In genomic region chrX:65932173-65933084, GRCh38 we compare ENCODE assay signal across 10 cellular contexts.
A peak's percentile ranks its signal among the peaks of the same experiment; 100 is the strongest.
DNase-seq lines count a peak whose midpoint lies in the region; ATAC-seq and TF ChIP-seq lines count a peak whose summit lies in the region.
"Had no signal": no experiment of that assay in that cellular context is flagged by ENCODE, and none has a peak within 500 bp of the region (broad histone marks: within the 10 kb centered on the region; RNA-seq: fewer than 3 reads in every experiment).

No MANE protein-coding gene starts in this region.

- DNase-seq in activated naive CD4-positive, alpha-beta T cell treated with anti-CD3 and anti-CD28 coated beads for 36 hours = peak; percentile 66
- no peak for DNase-seq in activated naive CD4-positive, alpha-beta T cell treated with anti-CD3 and anti-CD28 coated beads, Interleukin-2, amount 10 ng/mL, durations not matched to agents 7 days and 5 days
- DNase-seq in RKO (ENCODE audit: low spot score) = peak; percentile 32
- DNase-seq in erythroblast (lab: John Stamatoyannopoulos, UW) = peak; percentile 39 to 48
- DNase-seq in suprapubic skin (ENCODE audit: low spot score in 2 of 2) = no peak
- no peak for DNase-seq in left lobe of liver (ENCODE audit: low spot score)
- DNase-seq: CD4-positive, alpha-beta memory T cell; hypothalamus had no signal

- TF ChIP-seq EP300 in suprapubic skin (IDR thresholded peaks at IDR 0.05) = no peak

- H3K4me3 ChIP-seq in suprapubic skin = no peak overlapping the region

- WGBS in suprapubic skin = 57% methylated on average over 10 of the region's 10 CpGs

- peaks cover 5% of the 10 kb centered on the region for H3K36me3 Mint-ChIP-seq in activated naive CD4-positive, alpha-beta T cell treated with anti-CD3 and anti-CD28 coated beads for 36 hours (ENCODE audit: low read depth)
- H3K36me3 Mint-ChIP-seq in activated naive CD4-positive, alpha-beta T cell treated with anti-CD3 and anti-CD28 coated beads, Interleukin-2, amount 10 ng/mL, durations not matched to agents 7 days and 5 days = peaks cover 20% of the 10 kb centered on the region

- H3K27ac Mint-ChIP-seq in activated naive CD4-positive, alpha-beta T cell treated with anti-CD3 and anti-CD28 coated beads for 36 hours = peak overlapping the region; percentile 73
- no peak overlapping the region for H3K27ac Mint-ChIP-seq in activated naive CD4-positive, alpha-beta T cell treated with anti-CD3 and anti-CD28 coated beads, Interleukin-2, amount 10 ng/mL, durations not matched to agents 7 days and 5 days

- peaks cover 20% of the 10 kb centered on the region for H3K4me1 Mint-ChIP-seq in activated naive CD4-positive, alpha-beta T cell treated with anti-CD3 and anti-CD28 coated beads for 36 hours (ENCODE audit: low read depth)
- H3K4me1 Mint-ChIP-seq in activated naive CD4-positive, alpha-beta T cell treated with anti-CD3 and anti-CD28 coated beads, Interleukin-2, amount 10 ng/mL, durations not matched to agents 7 days and 5 days = peaks cover 12% of the 10 kb centered on the region

- intact Hi-C loops in activated naive CD4-positive, alpha-beta T cell treated with anti-CD3 and anti-CD28 coated beads for 36 hours (cut with micrococcal nuclease) = loop anchor here (1.0 to 2.0 kb wide), 5 partner anchors 54 to 338 kb away; no protein-coding TSS in a partner anchor

- no peak overlapping the region for H3K4me3 Mint-ChIP-seq in activated naive CD4-positive, alpha-beta T cell treated with anti-CD3 and anti-CD28 coated beads for 36 hours
- no peak overlapping the region for H3K4me3 Mint-ChIP-seq in activated naive CD4-positive, alpha-beta T cell treated with anti-CD3 and anti-CD28 coated beads, Interleukin-2, amount 10 ng/mL, durations not matched to agents 7 days and 5 days
- H3K4me3 Mint-ChIP-seq: CD4-positive, alpha-beta memory T cell had no signal

- peaks cover 8% of the 10 kb centered on the region for H3K9me3 Mint-ChIP-seq in activated naive CD4-positive, alpha-beta T cell treated with anti-CD3 and anti-CD28 coated beads for 36 hours
- peaks cover 25% of the 10 kb centered on the region for H3K9me3 Mint-ChIP-seq in activated naive CD4-positive, alpha-beta T cell treated with anti-CD3 and anti-CD28 coated beads, Interleukin-2, amount 10 ng/mL, durations not matched to agents 7 days and 5 days

- H3K9me3 ChIP-seq in suprapubic skin = no peaks in the 10 kb centered on the region

- no peak for TF ChIP-seq CTCF in suprapubic skin (IDR thresholded peaks at IDR 0.05)

- CTCF ChIA-PET in activated naive CD4-positive, alpha-beta T cell treated with anti-CD3 and anti-CD28 coated beads for 36 hours (lab: Charles Lee) = no interaction called here
- CTCF ChIA-PET in activated naive CD4-positive, alpha-beta T cell treated with anti-CD3 and anti-CD28 coated beads, Interleukin-2, amount 10 ng/mL, durations not matched to agents 7 days and 5 days (lab: Charles Lee) = no interaction called here

- H3K27ac ChIP-seq in suprapubic skin = peak overlapping the region; percentile 48

- H3K4me1 ChIP-seq in suprapubic skin = no peaks in the 10 kb centered on the region

- TF ChIP-seq POLR2A in erythroblast (IDR thresholded peaks at IDR 0.05; ENCODE audit: low read length) (no peak), suprapubic skin (IDR thresholded peaks at IDR 0.05) (no peak)

- H3K27me3 Mint-ChIP-seq in activated naive CD4-positive, alpha-beta T cell treated with anti-CD3 and anti-CD28 coated beads for 36 hours (ENCODE audit: low read depth) = no peaks in the 10 kb centered on the region
- no peaks in the 10 kb centered on the region for H3K27me3 Mint-ChIP-seq in activated naive CD4-positive, alpha-beta T cell treated with anti-CD3 and anti-CD28 coated beads, Interleukin-2, amount 10 ng/mL, durations not matched to agents 7 days and 5 days
- H3K27me3 Mint-ChIP-seq: CD4-positive, alpha-beta memory T cell had no signal

- no peak for ATAC-seq in HG03139 (IDR thresholded peaks at IDR 0.05; ENCODE audit: unreplicated experiment)
- ATAC-seq in left lobe of liver = no peak
- ATAC-seq in HG02885 (IDR thresholded peaks at IDR 0.05; ENCODE audit: poor library complexity, unreplicated experiment) = no peak

- no peaks in the 10 kb centered on the region for H3K27me3 ChIP-seq in suprapubic skin

- no peaks in the 10 kb centered on the region for H3K36me3 ChIP-seq in suprapubic skin

Comparison
In these comparisons a context has a peak if more than half of its experiments do, and no peak if none do; other contexts are left out.
1. DNase-seq: peak in activated naive CD4-positive, alpha-beta T cell treated with anti-CD3 and anti-CD28 coated beads for 36 hours (single experiment), RKO (single experiment) and erythroblast (2 of 2); none in activated naive CD4-positive, alpha-beta T cell treated with anti-CD3 and anti-CD28 coated beads, Interleukin-2, amount 10 ng/mL, durations not matched to agents 7 days and 5 days (single experiment), suprapubic skin (0 of 2) and left lobe of liver (single experiment).